Comparison of ENCODE assay signal across 1 cellular context in genomic region chr11:65653229-65654225, GRCh38.
TF ChIP-seq lines count a peak whose summit lies in the region.

No MANE protein-coding gene starts in this region.

TF ChIP-seq in HEK293, 187 proteins besides CTCF, POLR2A, EP300 and RAD21 (continued from another document):
- TF ChIP-seq ZBTB10 (tag by site-specific recombination; IDR thresholded peaks at IDR 0.05): no peak
TF ChIP-seq in HEK293: peak in this region for 2.
